8 cellular contexts compared by ENCODE assay signal in the genomic region with DNA sequence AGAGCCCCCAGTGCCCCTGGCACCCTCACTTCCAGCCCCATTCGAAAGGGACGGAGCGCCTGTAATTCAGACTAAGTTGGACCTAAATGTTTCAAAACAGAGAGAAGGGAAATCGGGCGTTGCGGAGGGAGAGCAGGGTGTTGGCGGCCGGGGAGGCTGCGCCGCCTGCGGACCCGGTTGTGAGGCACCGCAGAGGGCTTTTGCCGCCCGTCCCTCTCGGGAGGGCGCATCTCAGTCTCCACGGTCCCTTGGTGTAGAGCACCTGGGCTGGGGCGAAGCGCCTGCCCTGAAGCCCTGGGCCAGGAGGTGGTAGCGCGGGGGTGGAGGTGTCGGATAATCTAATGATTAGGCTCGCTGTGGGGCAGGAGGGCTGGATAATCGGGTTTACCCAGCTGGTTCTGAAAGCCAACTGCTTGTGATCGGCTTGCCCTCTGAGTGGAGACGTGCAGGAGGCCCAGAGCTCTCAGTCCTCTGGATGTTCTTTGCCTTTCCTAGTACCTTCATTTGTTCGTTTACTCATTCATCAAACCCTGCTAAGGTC. TPM values are rescaled to one million over a fixed set of nuclear protein-coding genes. Genes with fewer than 3 reads are reported as not detected.
A peak's percentile ranks its signal among the peaks of the same experiment; 100 is the strongest.
DNase-seq lines count a peak whose midpoint lies in the region; ATAC-seq and TF ChIP-seq lines count a peak whose summit lies in the region.

No MANE protein-coding gene starts in this region.

- H3K27ac Mint-ChIP-seq in activated CD4-positive, alpha-beta T cell treated with anti-CD3 and anti-CD28 coated beads for 36 hours = peak overlapping the region; percentile 63

- peaks cover 6% of the 10 kb centered on the region for H3K27me3 Mint-ChIP-seq in activated CD4-positive, alpha-beta T cell treated with anti-CD3 and anti-CD28 coated beads for 36 hours

- H3K27ac ChIP-seq in HL-60 (replicated peaks) (peak overlapping the region; percentile 82), mesenchymal stem cell (ENCODE audit: low read length, poor library complexity, severe bottlenecking) (peak overlapping the region; percentile 84)

- intact Hi-C loops in activated CD4-positive, alpha-beta T cell treated with anti-CD3 and anti-CD28 coated beads for 36 hours (cut with DNase I, micrococcal nuclease) = loop anchor here (1.0 to 10.0 kb wide), 13 partner anchors 62 to 1795 kb away; partner anchors contain the start of genes DACT1 (in 2 of the 2), PPM1A (in 2 of the 2), CCDC175 (in 1 of the 2) and DHRS7 (in 1 of the 2)

- H3K4me3 ChIP-seq in HL-60 (replicated peaks; ENCODE audit: insufficient read depth, low read length) (peak overlapping the region; percentile 95), mesenchymal stem cell (ENCODE audit: insufficient read depth in 1 of 2, low read depth in 1 of 2, low read length in 2 of 2) (peak overlapping the region; percentile 84 to 92)

- H3K4me1 ChIP-seq in mesenchymal stem cell (ENCODE audit: control insufficient read depth, insufficient read depth, low read depth, low read length) = peaks cover 11% of the 10 kb centered on the region

- TF ChIP-seq CTCF in HL-60 (IDR thresholded peaks at IDR 0.05; ENCODE audit: insufficient read depth, low read length) = no peak

- peak overlapping the region; percentile 93 for H3K4me3 Mint-ChIP-seq in activated CD4-positive, alpha-beta T cell treated with anti-CD3 and anti-CD28 coated beads for 36 hours

- H2BK15ac ChIP-seq in mesenchymal stem cell (ENCODE audit: low read depth, poor library complexity, severe bottlenecking) = peak overlapping the region; percentile 94

- H3K4me1 Mint-ChIP-seq in activated CD4-positive, alpha-beta T cell treated with anti-CD3 and anti-CD28 coated beads for 36 hours = peaks cover 13% of the 10 kb centered on the region

- peak overlapping the region; percentile 15 to 80 for H3K23ac ChIP-seq in mesenchymal stem cell (ENCODE audit: low read length in 2 of 2)

- peak overlapping the region; percentile 71 to 84 for H3K18ac ChIP-seq in mesenchymal stem cell (ENCODE audit: low read depth in 1 of 2, low read length in 2 of 2)

- no peak overlapping the region for H4K91ac ChIP-seq in mesenchymal stem cell (ENCODE audit: low read length)

- peak overlapping the region; percentile 97 for H3K4me2 ChIP-seq in mesenchymal stem cell (ENCODE audit: low read length, poor library complexity, severe bottlenecking)

- H2AK5ac ChIP-seq in mesenchymal stem cell (ENCODE audit: low read length, severe bottlenecking) = no peak overlapping the region

- peak overlapping the region; percentile 95 for H3K9ac ChIP-seq in mesenchymal stem cell (ENCODE audit: low read length)

- H3K27me3 ChIP-seq in HL-60 (ENCODE audit: insufficient read depth, poor library complexity, severe bottlenecking) (no peaks in the 10 kb centered on the region), mesenchymal stem cell (ENCODE audit: control insufficient read depth in 1 of 2, insufficient read depth in 1 of 2, low read length in 2 of 2) (peaks cover 0 to 17% of the 10 kb centered on the region in 2 experiments)

- peak overlapping the region; percentile 68 for H2BK5ac ChIP-seq in mesenchymal stem cell (ENCODE audit: low read depth, low read length, poor library complexity, severe bottlenecking)

- H3K14ac ChIP-seq in mesenchymal stem cell (ENCODE audit: low read length in 2 of 2) = peak overlapping the region in 1 of 2 experiments; percentile 74

- H3K4ac ChIP-seq in mesenchymal stem cell (ENCODE audit: low read depth in 1 of 2, low read length in 2 of 2) = peak overlapping the region in 1 of 2 experiments; percentile 47

- no peaks in the 10 kb centered on the region for H3K36me3 Mint-ChIP-seq in activated CD4-positive, alpha-beta T cell treated with anti-CD3 and anti-CD28 coated beads for 36 hours (ENCODE audit: low read depth)

- no peak overlapping the region for H2BK120ac ChIP-seq in mesenchymal stem cell (ENCODE audit: low read depth, low read length)

- peak overlapping the region; percentile 46 for H4K8ac ChIP-seq in mesenchymal stem cell (ENCODE audit: low read length)

- CTCF ChIA-PET in activated CD4-positive, alpha-beta T cell treated with anti-CD3 and anti-CD28 coated beads for 36 hours (lab: Charles Lee) = no interaction called here

- peak overlapping the region; percentile 18 to 80 for H2BK12ac ChIP-seq in mesenchymal stem cell (ENCODE audit: low read length in 2 of 2)

- WGBS in mesenchymal stem cell = 1% methylated on average over 27 of the region's 28 CpGs

- H3K79me1 ChIP-seq in mesenchymal stem cell (replicated peaks; ENCODE audit: low read length, poor library complexity, severe bottlenecking) = peaks cover 16% of the 10 kb centered on the region

- DNase-seq in HL-60 (ENCODE audit: low read depth in 1 of 2, low spot score in 1 of 2) (peak in 1 of 2 experiments; percentile 31), mesenchymal stem cell (no peak), NCI-H774 (lab: John Stamatoyannopoulos, UW) (no peak), NCI-H1436 (lab: John Stamatoyannopoulos, UW) (no peak)
- peak; percentile 48 for DNase-seq in activated CD4-positive, alpha-beta T cell treated with anti-CD3 and anti-CD28 coated beads for 36 hours
- peak; percentile 18 for DNase-seq in effector CD4-positive, alpha-beta T cell
- peak; percentile 2 to 3 for DNase-seq in stimulated activated CD8-positive, alpha-beta memory T cell treated with anti-CD3 and anti-CD28 coated beads, Interleukin-4, amount 100 ng/mL, for 4 hours (ENCODE audit: low read depth in 2 of 2, low spot score in 1 of 2)

- POLR2A ChIA-PET in activated CD4-positive, alpha-beta T cell treated with anti-CD3 and anti-CD28 coated beads for 36 hours (lab: Charles Lee) = interaction anchor here (1.3 kb wide), 1 partner anchor 295 kb away, joined by 5 read pairs; the partner anchor contains the start of genes JKAMP and L3HYPDH

- peak; percentile 5 for ATAC-seq in GM18502 (IDR thresholded peaks at IDR 0.05; ENCODE audit: poor library complexity, unreplicated experiment)
- ATAC-seq in activated CD4-positive, alpha-beta T cell treated with anti-CD3 and anti-CD28 coated beads for 36 hours = peak; percentile 3

- no peaks in the 10 kb centered on the region for H3K9me3 ChIP-seq in mesenchymal stem cell (ENCODE audit: control insufficient read depth, low read length)

- peak overlapping the region; percentile 90 for H2AFZ ChIP-seq in mesenchymal stem cell (ENCODE audit: low read depth, low read length)

- H3K9me3 Mint-ChIP-seq in activated CD4-positive, alpha-beta T cell treated with anti-CD3 and anti-CD28 coated beads for 36 hours (ENCODE audit: low read depth) = no peaks in the 10 kb centered on the region

- no peaks in the 10 kb centered on the region for H3K36me3 ChIP-seq in mesenchymal stem cell (ENCODE audit: control insufficient read depth in 1 of 2, insufficient read depth in 2 of 2, low read depth in 1 of 2, low read length in 2 of 2)

RNA-seq across cellular contexts. Expression of gene DAAM1, which starts 0.9 kb away (rescaled TPM):
- total RNA-seq in activated CD4-positive, alpha-beta T cell treated with anti-CD3 and anti-CD28 coated beads for 36 hours = 10 to 100 TPM; 11.3 to 11.7 TPM
- polyA plus RNA-seq in mesenchymal stem cell (2013, experiment 1 of 2) = 10.1 TPM
- 11.0 TPM for polyA plus RNA-seq in mesenchymal stem cell (2013, experiment 2 of 2)

Comparison
In these comparisons a context has a peak if more than half of its experiments do, and no peak if none do; other contexts are left out.
1. DNase-seq: peak in activated CD4-positive, alpha-beta T cell treated with anti-CD3 and anti-CD28 coated beads for 36 hours (single experiment), effector CD4-positive, alpha-beta T cell (single experiment) and stimulated activated CD8-positive, alpha-beta memory T cell treated with anti-CD3 and anti-CD28 coated beads, Interleukin-4, amount 100 ng/mL, for 4 hours (2 of 2); none in mesenchymal stem cell (single experiment), NCI-H774 (single experiment) and NCI-H1436 (single experiment).